Comparison of ENCODE assay signal across 8 cellular contexts in the genomic region with DNA sequence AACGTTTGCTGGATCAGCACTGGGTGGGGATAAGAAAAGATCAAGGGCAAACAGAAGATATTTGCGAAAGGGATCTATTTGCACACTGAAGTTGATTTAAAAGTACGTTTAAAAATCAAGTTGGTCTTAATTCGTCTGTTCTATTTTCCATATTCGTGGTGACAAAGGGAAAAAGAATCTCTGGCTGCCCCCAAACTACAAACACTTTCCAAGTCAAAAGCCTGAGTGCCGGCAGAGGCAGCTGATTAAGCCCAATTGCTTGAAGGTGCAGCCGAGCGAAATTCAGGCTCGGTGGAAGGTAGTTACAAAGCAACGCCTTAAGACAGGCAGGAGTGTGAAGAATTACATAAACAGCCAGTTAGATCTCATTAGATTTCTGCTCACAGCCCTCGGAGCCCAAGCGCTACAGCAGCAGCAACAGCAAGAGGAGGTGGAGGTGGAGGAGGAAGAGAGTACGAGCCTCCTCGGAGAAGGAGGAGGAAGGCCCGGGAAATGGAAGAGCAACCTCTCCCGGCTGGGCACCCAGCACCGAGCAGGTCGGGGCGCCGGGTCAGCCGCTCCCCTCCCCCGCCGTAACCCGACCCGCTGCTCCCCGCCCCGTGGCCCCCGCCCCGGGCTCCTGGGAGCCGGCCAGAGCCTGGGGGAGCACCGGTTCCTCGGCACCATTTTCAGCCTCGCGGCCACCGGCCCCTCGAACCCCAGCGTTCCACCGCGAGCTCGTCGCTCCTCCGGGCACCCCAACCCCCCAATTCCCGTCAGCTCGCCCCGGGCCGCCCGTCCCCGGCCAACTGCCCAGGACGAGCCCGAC. TPM values are rescaled to one million over a fixed set of nuclear protein-coding genes. Genes with fewer than 3 reads are reported as not detected.
DNase-seq lines count a peak whose midpoint lies in the region; ATAC-seq and TF ChIP-seq lines count a peak whose summit lies in the region.

No MANE protein-coding gene starts in this region.

- H3K4me1 Mint-ChIP-seq in activated T-cell treated with anti-CD3 and anti-CD28 coated beads, Interleukin-2, amount 50 U/mL, for 72 hours (ENCODE audit: low read depth): peaks cover 59% of the 10 kb centered on the region
- peaks cover 32 to 69% (median 62%) of the 10 kb centered on the region in 7 donors for H3K4me1 Mint-ChIP-seq in naive thymus-derived CD4-positive, alpha-beta T cell

- no peaks in the 10 kb centered on the region for H3K9me3 Mint-ChIP-seq in activated T-cell treated with anti-CD3 and anti-CD28 coated beads, Interleukin-2, amount 50 U/mL, for 72 hours
- H3K9me3 Mint-ChIP-seq in naive thymus-derived CD4-positive, alpha-beta T cell: peaks cover 0 to 5% (median 0%) of the 10 kb centered on the region in 11 donors

- H3K27ac ChIP-seq in fibroblast of lung (ENCODE audit: insufficient read depth, low read length): peak overlapping the region; percentile 78
- H3K27ac ChIP-seq in naive thymus-derived CD4-positive, alpha-beta T cell (ENCODE audit: low read depth, low read length): peak overlapping the region; percentile 98
- peak overlapping the region; percentile 97 for H3K27ac ChIP-seq in substantia nigra (ENCODE audit: low read depth, low read length, poor library complexity, severe bottlenecking)

- TF ChIP-seq CTCF in AG04449 (IDR thresholded peaks at IDR 0.05; ENCODE audit: insufficient read depth, low read length, missing control alignments) (no peak), fibroblast of lung (conservative IDR thresholded peaks at IDR 0.05 in 1 of 2, IDR thresholded peaks at IDR 0.05 in 1 of 2; ENCODE audit: low read depth in 1 of 2, low read length in 2 of 2) (no peak)

- peaks cover 5% of the 10 kb centered on the region for H3K4me1 ChIP-seq in fibroblast of lung (ENCODE audit: control insufficient read depth, extremely low read depth, insufficient read depth, low read length)
- H3K4me1 ChIP-seq in naive thymus-derived CD4-positive, alpha-beta T cell (ENCODE audit: control insufficient read depth in 2 of 2, insufficient read depth in 2 of 2, low read length in 2 of 2): peaks cover 41 to 46% of the 10 kb centered on the region in 2 donors

- peaks cover 34% of the 10 kb centered on the region for H3K79me2 ChIP-seq in fibroblast of lung (ENCODE audit: control insufficient read depth, insufficient read depth, low read length)

- no peaks in the 10 kb centered on the region for H3K27me3 Mint-ChIP-seq in activated T-cell treated with anti-CD3 and anti-CD28 coated beads, Interleukin-2, amount 50 U/mL, for 72 hours (ENCODE audit: low read depth)
- H3K27me3 Mint-ChIP-seq in naive thymus-derived CD4-positive, alpha-beta T cell: peaks cover 0 to 2% (median 0%) of the 10 kb centered on the region in 5 donors

- H3K9ac ChIP-seq in fibroblast of lung (ENCODE audit: insufficient read depth, low read length): peak overlapping the region; percentile 85

- peaks cover 15 to 21% of the 10 kb centered on the region in 2 donors for H3K36me3 Mint-ChIP-seq in activated T-cell treated with anti-CD3 and anti-CD28 coated beads, Interleukin-2, amount 50 U/mL, for 72 hours (ENCODE audit: insufficient read depth in 2 of 2)
- peaks cover 0 to 33% (median 22%) of the 10 kb centered on the region in 5 donors for H3K36me3 Mint-ChIP-seq in naive thymus-derived CD4-positive, alpha-beta T cell

- no peaks in the 10 kb centered on the region for H4K20me1 ChIP-seq in fibroblast of lung (ENCODE audit: control insufficient read depth, extremely low read depth, insufficient read depth, low read length)

- H3K4me2 ChIP-seq in fibroblast of lung (ENCODE audit: extremely low read depth, insufficient read depth, low read length): peak overlapping the region; percentile 82

- H3K4me3 ChIP-seq in AG04449 (ENCODE audit: low read depth, low read length) (peak overlapping the region; percentile 92), fibroblast of lung (replicated peaks in 1 of 4; ENCODE audit: control extremely low read depth in 1 of 4, insufficient read depth in 1 of 4, low read depth in 3 of 4, low read length in 4 of 4) (peak overlapping the region; percentile 94 to 98 (median 96))
- H3K4me3 ChIP-seq in naive thymus-derived CD4-positive, alpha-beta T cell (ENCODE audit: low read length): peak overlapping the region; percentile 89

- H2AFZ ChIP-seq in fibroblast of lung (ENCODE audit: low read length): no peak overlapping the region

- intact Hi-C loops in naive thymus-derived CD4-positive, alpha-beta T cell (cut with micrococcal nuclease): loop anchor here (1.0 to 5.0 kb wide), 12 partner anchors 13 to 1503 kb away; a partner anchor contains a TSS

- no peaks in the 10 kb centered on the region for H3K9me3 ChIP-seq in fibroblast of lung (ENCODE audit: control insufficient read depth, insufficient read depth, low read depth, low read length)
- H3K9me3 ChIP-seq in naive thymus-derived CD4-positive, alpha-beta T cell (ENCODE audit: control insufficient read depth in 2 of 3, low read length in 3 of 3): no peaks in the 10 kb centered on the region

- ATAC-seq in GM18873 (IDR thresholded peaks at IDR 0.05; ENCODE audit: low FRiP score, unreplicated experiment) (peak; percentile 16), HG03280 (IDR thresholded peaks at IDR 0.05; ENCODE audit: unreplicated experiment) (peak; percentile 6)
- peak in 1 of 2 donors; percentile 8 for ATAC-seq in activated T-cell treated with anti-CD3 and anti-CD28 coated beads, Interleukin-2, amount 50 U/mL, for 72 hours (replicated peaks in 1 of 2)
- no peak for ATAC-seq in naive thymus-derived CD4-positive, alpha-beta T cell

- peak overlapping the region; percentile 98 to 99 for H3K4me3 Mint-ChIP-seq in activated T-cell treated with anti-CD3 and anti-CD28 coated beads, Interleukin-2, amount 50 U/mL, for 72 hours
- peak overlapping the region; percentile 96 to 100 (median 100) for H3K4me3 Mint-ChIP-seq in naive thymus-derived CD4-positive, alpha-beta T cell

- CTCF ChIA-PET in AG04449 (lab: Yijun Ruan, JAX): interaction anchor here (9.2 to 21.7 kb wide), 2 partner anchors 13 to 83 kb away, joined by 162 to 758 read pairs; no protein-coding TSS in a partner anchor
- CTCF ChIA-PET in naive thymus-derived CD4-positive, alpha-beta T cell (lab: Charles Lee): interaction anchor here (0.5 to 6.3 kb wide), 12 partner anchors 13 to 288 kb away, joined by 3 to 58 read pairs (median 8); a partner anchor contains a TSS

- POLR2A ChIA-PET in AG04449 (lab: Yijun Ruan, JAX): interaction anchor here (0.6 to 5.9 kb wide), 28 partner anchors 9 to 301 kb away, joined by 3 to 126 read pairs (median 8); a partner anchor contains a TSS
- POLR2A ChIA-PET in naive thymus-derived CD4-positive, alpha-beta T cell (lab: Charles Lee): interaction anchor here (0.6 to 18.6 kb wide), 16 partner anchors 9 to 719 kb away, joined by 3 to 828 read pairs (median 12); a partner anchor contains a TSS

- peak overlapping the region; percentile 99 for H3K27ac Mint-ChIP-seq in activated T-cell treated with anti-CD3 and anti-CD28 coated beads, Interleukin-2, amount 50 U/mL, for 72 hours
- H3K27ac Mint-ChIP-seq in naive thymus-derived CD4-positive, alpha-beta T cell: peak overlapping the region; percentile 98 to 100 (median 99)

- H3K27me3 ChIP-seq in fibroblast of lung (ENCODE audit: control insufficient read depth, insufficient read depth, low read length): no peaks in the 10 kb centered on the region
- H3K27me3 ChIP-seq in naive thymus-derived CD4-positive, alpha-beta T cell (ENCODE audit: control insufficient read depth in 2 of 2, insufficient read depth in 2 of 2, low read length in 2 of 2): no peaks in the 10 kb centered on the region

- peaks cover 7% of the 10 kb centered on the region for H3K36me3 ChIP-seq in fibroblast of lung (ENCODE audit: control insufficient read depth, insufficient read depth, low read length)
- peaks cover 5 to 16% (median 13%) of the 10 kb centered on the region in 3 experiments for H3K36me3 ChIP-seq in naive thymus-derived CD4-positive, alpha-beta T cell (ENCODE audit: control insufficient read depth in 2 of 3, insufficient read depth in 3 of 3, low read length in 3 of 3)

- no peak for DNase-seq in AG04449 (ENCODE audit: low read depth, low spot score)
- peak; percentile 15 for DNase-seq in NOMO-1 treated with dmso at 0.1 percent for 144 hours (lab: John Stamatoyannopoulos, UW; ENCODE audit: unreplicated experiment)
- DNase-seq in activated T-cell treated with anti-CD3 and anti-CD28 coated beads, Interleukin-2, amount 50 U/mL, for 72 hours: peak; percentile 46 to 66
- peak; percentile 42 to 58 for DNase-seq in fibroblast of lung (ENCODE audit: low read depth in 2 of 2)
- peak; percentile 31 to 75 (median 66) for DNase-seq in naive thymus-derived CD4-positive, alpha-beta T cell
- peak in 41 of 49 donors; percentile 18 to 83 (median 53) for DNase-seq in substantia nigra (lab: John Stamatoyannopoulos, UW)

RNA-seq across cellular contexts. Expression of a gene that starts 0.9 kb away (rescaled TPM):
- 10 to 100 TPM; 57.3 to 68.9 TPM for total RNA-seq in activated T-cell treated with anti-CD3 and anti-CD28 coated beads, Interleukin-2, amount 50 U/mL, for 72 hours
- 10.3 and 22.0 TPM in 2 replicates for total RNA-seq in fibroblast of lung
- 39.6 and 40.5 TPM in 2 replicates for polyA plus RNA-seq in fibroblast of lung
- polyA plus RNA-seq in fibroblast of lung (2012): 45.5 and 50.7 TPM in 2 replicates
- 43.9 and 85.0 TPM in 2 replicates for polyA minus RNA-seq in fibroblast of lung (ENCODE audit: low replicate concordance)
- total RNA-seq in naive thymus-derived CD4-positive, alpha-beta T cell: 100 to 1,000 TPM in 4 of 5 experiments, 10 to 100 TPM in 1; 51.5 to 261 (median 131) TPM
- polyA plus RNA-seq in naive thymus-derived CD4-positive, alpha-beta T cell: 10 to 100 TPM; 27.9 to 33.7 TPM

RNA-seq across cellular contexts. Expression of a gene that starts 29.9 kb away (rescaled TPM):
- not detected for total RNA-seq in activated T-cell treated with anti-CD3 and anti-CD28 coated beads, Interleukin-2, amount 50 U/mL, for 72 hours
- total RNA-seq in fibroblast of lung: under 0.01 and 0.33 TPM in 2 replicates
- 0.02 and 0.05 TPM in 2 replicates for polyA plus RNA-seq in fibroblast of lung
- polyA plus RNA-seq in fibroblast of lung (2012): 0.05 and 0.09 TPM in 2 replicates
- 1.3 TPM in 1 of 2 replicates, not detected in the other for polyA minus RNA-seq in fibroblast of lung (ENCODE audit: low replicate concordance)
- total RNA-seq in naive thymus-derived CD4-positive, alpha-beta T cell: not detected
- polyA plus RNA-seq in naive thymus-derived CD4-positive, alpha-beta T cell: not detected
